In genomic region chr12:129911437-129912049, GRCh38 we compare ENCODE assay signal across 8 cellular contexts. TPM values are rescaled to one million over a fixed set of nuclear protein-coding genes. Genes with fewer than 3 reads are reported as not detected.
DNase-seq lines count a peak whose midpoint lies in the region; ATAC-seq, FAIRE-seq and TF ChIP-seq lines count a peak whose summit lies in the region.

No MANE protein-coding gene starts in this region.

- peak; percentile 41 to 80 (median 72) for TF ChIP-seq CTCF in adrenal gland (IDR thresholded peaks at IDR 0.05)
- TF ChIP-seq CTCF in suprapubic skin (IDR thresholded peaks at IDR 0.05), result peak; percentile 15 to 54

- H3K9me3 ChIP-seq in adrenal gland (replicated peaks in 1 of 3) (no peaks in the 10 kb centered on the region), suprapubic skin (no peaks in the 10 kb centered on the region)

- no peak for TF ChIP-seq EP300 in suprapubic skin (IDR thresholded peaks at IDR 0.05)

- TF ChIP-seq POLR2A in adrenal gland (IDR thresholded peaks at IDR 0.05) (no peak), suprapubic skin (IDR thresholded peaks at IDR 0.05) (no peak)

- ATAC-seq in HG02759 (IDR thresholded peaks at IDR 0.05; ENCODE audit: unreplicated experiment) (peak; percentile 77), GM21447 (IDR thresholded peaks at IDR 0.05; ENCODE audit: unreplicated experiment) (no peak)

- 4 to 10% (median 7%) methylated on average over 4 to 8 of the region's 8 CpGs for WGBS in adrenal gland, 4 donors
- 3% methylated on average over 8 of the region's 8 CpGs for WGBS in suprapubic skin

- H3K27ac ChIP-seq in adrenal gland (no peak overlapping the region), suprapubic skin (no peak overlapping the region)

- intact Hi-C loops in adrenal gland (cut with DNase I), result loop anchor here in 1 of 2 donors (5.0 to 10.0 kb wide), 2 partner anchors 1129 to 1647 kb away; partner anchors contain the start of gene TMEM132C

- H3K4me1 ChIP-seq in adrenal gland (replicated peaks in 1 of 2) (no peaks in the 10 kb centered on the region), suprapubic skin (no peaks in the 10 kb centered on the region)

- H3K36me3 ChIP-seq in adrenal gland (replicated peaks in 1 of 2), result no peaks in the 10 kb centered on the region
- H3K36me3 ChIP-seq in suprapubic skin, result no peaks in the 10 kb centered on the region

- peak; percentile 43 for FAIRE-seq in islet of Langerhans (lab: Jason Lieb, UNC)

- DNase-seq in A172 (ENCODE audit: low spot score) (peak; percentile 0), GM03348 (ENCODE audit: low spot score) (peak; percentile 37), NCI-H2107 (lab: John Stamatoyannopoulos, UW) (peak; percentile 48), adrenal gland (peak; percentile 20 to 69 (median 47)), suprapubic skin (ENCODE audit: low spot score in 2 of 2) (no peak)

- H3K27me3 ChIP-seq in adrenal gland, result no peaks in the 10 kb centered on the region
- H3K27me3 ChIP-seq in suprapubic skin, result peaks cover 16% of the 10 kb centered on the region

- H3K4me3 ChIP-seq in adrenal gland (no peak overlapping the region), suprapubic skin (no peak overlapping the region)

RNA-seq across cellular contexts. Expression of gene TMEM132D, which starts 7.7 kb away (rescaled TPM):
- total RNA-seq in A172 (2014; rRNA removed; shearing (Covaris generic)), result not detected in 2 replicates
- total RNA-seq in adrenal gland (under 1 TPM in 1 of 8 donors, not detected in 7; 0.53 TPM), suprapubic skin (under 1 TPM in 2 of 4 donors, not detected in 2; 0.10 to 0.64 TPM)
- polyA plus RNA-seq in adrenal gland, result under 1 TPM in 2 of 3 donors, not detected in 1; 0.03 to 0.18 TPM

Comparison
In these comparisons a context has a peak if more than half of its experiments do, and no peak if none do; other contexts are left out.
1. DNase-seq: peak in A172 (single experiment), GM03348 (single experiment), NCI-H2107 (single experiment) and adrenal gland (7 of 7); none in suprapubic skin (0 of 2).